10 cellular contexts compared by ENCODE assay signal in the genomic region with DNA sequence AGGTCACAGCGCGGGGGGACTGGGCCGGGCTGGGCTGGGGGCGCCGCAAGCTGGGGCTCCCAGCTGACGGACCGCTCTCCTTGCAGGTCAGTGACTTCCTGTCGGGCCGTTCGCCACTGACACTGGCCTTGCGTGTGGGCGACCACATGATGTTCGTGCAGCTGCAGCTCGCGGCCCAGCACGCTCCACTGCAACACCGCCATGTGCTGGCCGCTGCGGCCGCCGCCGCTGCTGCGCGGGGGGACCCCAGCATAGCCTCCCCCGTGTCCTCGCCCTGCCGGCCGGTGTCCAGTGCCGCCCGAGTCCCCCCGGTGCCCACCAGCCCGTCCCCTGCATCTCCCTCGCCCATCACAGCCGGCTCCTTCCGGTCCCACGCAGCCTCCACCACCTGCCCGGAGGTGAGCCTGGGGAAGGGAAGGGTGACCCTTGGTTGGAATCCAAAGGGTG. TPM values are rescaled to one million over a fixed set of nuclear protein-coding genes. Genes with fewer than 3 reads are reported as not detected.
A peak's percentile ranks its signal among the peaks of the same experiment; 100 is the strongest.
DNase-seq lines count a peak whose midpoint lies in the region; ATAC-seq and TF ChIP-seq lines count a peak whose summit lies in the region.
"Had no signal": no experiment of that assay in that cellular context is flagged by ENCODE, and none has a peak within 500 bp of the region (broad histone marks: within the 10 kb centered on the region; RNA-seq: fewer than 3 reads in every experiment).

No MANE protein-coding gene starts in this region.

- peak overlapping the region in 1 of 2 donors; percentile 61 for H3K9ac ChIP-seq in stomach smooth muscle (ENCODE audit: low read length in 2 of 2)

- no peaks in the 10 kb centered on the region for H3K9me3 ChIP-seq in stomach smooth muscle (ENCODE audit: control insufficient read depth in 2 of 2, low read length in 2 of 2)

- TF ChIP-seq CTCF in HL-60 (IDR thresholded peaks at IDR 0.05; ENCODE audit: insufficient read depth, low read length) (no peak), astrocyte of the cerebellum (IDR thresholded peaks at IDR 0.05; ENCODE audit: low read depth, low read length, missing control alignments) (no peak), GM20000 (IDR thresholded peaks at IDR 0.05; ENCODE audit: extremely low read depth, missing control alignments) (no peak)

- peak in 1 of 2 experiments; percentile 67 for DNase-seq in HL-60 (ENCODE audit: low read depth in 1 of 2, low spot score in 1 of 2)
- DNase-seq in astrocyte of the cerebellum (ENCODE audit: low read depth), result no peak
- DNase-seq in left colon, result peak; percentile 40 to 63
- DNase-seq in GM20000 (ENCODE audit: low spot score), result no peak
- DNase-seq in NCI-H2227 (lab: John Stamatoyannopoulos, UW; ENCODE audit: unreplicated experiment), result no peak
- no peak for DNase-seq in NCI-H446 treated with DMSO at 0.1 percent for 48 hours (lab: John Stamatoyannopoulos, UW)
- DNase-seq: activated effector memory CD4-positive, alpha-beta T cell treated with Interleukin-2 at 50 U/mL for 16 hours; NK-92 treated with Interleukin-12 subunit alpha and Interleukin-12 subunit beta, amount 100 ng/mL, for 24 hours had no signal

- H3K36me3 ChIP-seq in stomach smooth muscle (ENCODE audit: control insufficient read depth in 2 of 2, insufficient read depth in 2 of 2, low read length in 2 of 2), result peaks cover 23 to 37% of the 10 kb centered on the region in 2 donors

- ATAC-seq in left colon (no peak), HG02763 (IDR thresholded peaks at IDR 0.05; ENCODE audit: unreplicated experiment) (no peak)

- H3K4me1 ChIP-seq in stomach smooth muscle (ENCODE audit: control insufficient read depth, insufficient read depth, low read length), result peaks cover 65% of the 10 kb centered on the region

- H3K27me3 ChIP-seq in HL-60 (ENCODE audit: insufficient read depth, poor library complexity, severe bottlenecking), result no peaks in the 10 kb centered on the region
- no peaks in the 10 kb centered on the region for H3K27me3 ChIP-seq in stomach smooth muscle (ENCODE audit: control insufficient read depth in 1 of 2, insufficient read depth in 2 of 2, low read length in 2 of 2)

- H3K27ac ChIP-seq in HL-60 (replicated peaks), result peak overlapping the region; percentile 98
- H3K27ac ChIP-seq in stomach smooth muscle (ENCODE audit: low read length), result peak overlapping the region; percentile 97

- no peak overlapping the region for H3K4me3 ChIP-seq in HL-60 (replicated peaks; ENCODE audit: insufficient read depth, low read length)
- peak overlapping the region; percentile 77 for H3K4me3 ChIP-seq in astrocyte of the cerebellum (ENCODE audit: low read depth, low read length)
- peak overlapping the region; percentile 40 to 59 for H3K4me3 ChIP-seq in stomach smooth muscle (ENCODE audit: low read length in 2 of 2)

- intact Hi-C loops in left colon (cut with DNase I, micrococcal nuclease), result no loop called here

- in situ Hi-C loops in astrocyte of the cerebellum (cut with HindIII; ENCODE audit: low sequenced_read_pairs), result no loop called here

RNA-seq across cellular contexts. Expression of gene MIDN, which starts 5.7 kb away (rescaled TPM):
- 100 to 1,000 TPM; 202 to 276 TPM for total RNA-seq in left colon

RNA-seq across cellular contexts. Expression of gene ATP5F1D, which starts 12.6 kb away (rescaled TPM):
- 100 to 1,000 TPM; 341 to 530 TPM for total RNA-seq in left colon

RNA-seq across cellular contexts. Expression of gene CIRBP, which starts 15.0 kb away (rescaled TPM):
- total RNA-seq in left colon, result 100 to 1,000 TPM; 220 to 267 TPM

RNA-seq across cellular contexts. Expression of gene CBARP, which starts 16.3 kb away (rescaled TPM):
- total RNA-seq in left colon, result under 1 TPM; 0.21 to 0.50 TPM

RNA-seq across cellular contexts. Expression of gene FAM174C, which starts 21.2 kb away (rescaled TPM):
- 10 to 100 TPM; 43.7 to 48.9 TPM for total RNA-seq in left colon

Comparison
In these comparisons a context has a peak if more than half of its experiments do, and no peak if none do; other contexts are left out.
1. DNase-seq: peak in left colon (2 of 2); none in astrocyte of the cerebellum (single experiment), GM20000 (single experiment), NCI-H2227 (single experiment) and NCI-H446 treated with DMSO at 0.1 percent for 48 hours (single experiment).